Comparison of ENCODE assay signal across 9 cellular contexts in genomic region chr9:113446323-113446740, GRCh38. TPM values are rescaled to one million over a fixed set of nuclear protein-coding genes. Genes with fewer than 3 reads are reported as not detected.
DNase-seq lines count a peak whose midpoint lies in the region; ATAC-seq, FAIRE-seq and TF ChIP-seq lines count a peak whose summit lies in the region.
"Had no signal": no experiment of that assay in that cellular context is flagged by ENCODE, and none has a peak within 500 bp of the region (broad histone marks: within the 10 kb centered on the region; RNA-seq: fewer than 3 reads in every experiment).

No MANE protein-coding gene starts in this region.

- FAIRE-seq in urothelium cell line (lab: Jason Lieb, UNC) = no peak

- H3K9me3 Mint-ChIP-seq in CD4-positive, alpha-beta memory T cell = no peaks in the 10 kb centered on the region

- no peaks in the 10 kb centered on the region for H3K36me3 ChIP-seq in CD4-positive, alpha-beta memory T cell (ENCODE audit: insufficient read depth, low read length)
- H3K36me3 ChIP-seq in colonic mucosa (no peaks in the 10 kb centered on the region), liver (ENCODE audit: control insufficient read depth in 4 of 4, insufficient read depth in 3 of 4, low read depth in 1 of 4, low read length in 3 of 4) (no peaks in the 10 kb centered on the region)
- H3K36me3 ChIP-seq: SJCRH30 had no signal

- CTCF ChIA-PET in CD4-positive, alpha-beta memory T cell (lab: Charles Lee; ENCODE audit: partially characterized antibody) = interaction anchor here (0.6 to 10.1 kb wide), 33 partner anchors 8 to 220 kb away, joined by 3 to 322 read pairs (median 4); partner anchors contain the start of genes ALAD, C9orf43, HDHD3 and POLE3

- no peaks in the 10 kb centered on the region for H3K27me3 ChIP-seq in CD4-positive, alpha-beta memory T cell (ENCODE audit: insufficient read depth, low read length)
- no peaks in the 10 kb centered on the region for H3K27me3 ChIP-seq in colonic mucosa
- H3K27me3 ChIP-seq in liver (ENCODE audit: control insufficient read depth in 4 of 4, insufficient read depth in 4 of 4, low read length in 3 of 4) = no peaks in the 10 kb centered on the region
- H3K27me3 ChIP-seq: SJCRH30 had no signal

- intact Hi-C loops in CD4-positive, alpha-beta memory T cell (cut with micrococcal nuclease) = loop anchor here (2.0 kb wide), 4 partner anchors 46 to 212 kb away; partner anchors contain the start of gene ALAD
- intact Hi-C loops in colonic mucosa (cut with DNase I) = loop anchor here (2.0 kb wide), 1 partner anchor 144 kb away; no protein-coding TSS in a partner anchor

- H3K4me3 Mint-ChIP-seq in CD4-positive, alpha-beta memory T cell = no peak overlapping the region

- TF ChIP-seq CTCF in colonic mucosa (IDR thresholded peaks at IDR 0.05) (peak; percentile 55), liver (IDR thresholded peaks at IDR 0.05; ENCODE audit: low read depth, low read length, missing input control) (peak; percentile 70)

- H3K27ac ChIP-seq in CD4-positive, alpha-beta memory T cell (ENCODE audit: low read depth, low read length) = no peak overlapping the region
- H3K27ac ChIP-seq in colonic mucosa (no peak overlapping the region), liver (ENCODE audit: low read depth in 1 of 2, low read length in 2 of 2) (no peak overlapping the region)
- H3K27ac ChIP-seq: SJCRH30 had no signal

- H3K4me1 ChIP-seq in CD4-positive, alpha-beta memory T cell (ENCODE audit: insufficient read depth, low read length) = no peaks in the 10 kb centered on the region
- no peaks in the 10 kb centered on the region for H3K4me1 ChIP-seq in colonic mucosa
- H3K4me1 ChIP-seq in liver (ENCODE audit: control insufficient read depth in 4 of 4, insufficient read depth in 4 of 4, low read length in 3 of 4) = peaks cover 3 to 10% (median 9%) of the 10 kb centered on the region in 4 donors
- H3K4me1 ChIP-seq: SJCRH30 had no signal

- peaks cover 0 to 1% (median 0%) of the 10 kb centered on the region in 4 donors for H3K4me1 Mint-ChIP-seq in CD4-positive, alpha-beta memory T cell

- WGBS in liver = 61% methylated on average over 3 of the region's 3 CpGs

- ATAC-seq in GM21723 (IDR thresholded peaks at IDR 0.05; ENCODE audit: unreplicated experiment) = no peak

- peak in 4 of 5 donors; percentile 38 to 53 (median 43) for DNase-seq in CD4-positive, alpha-beta memory T cell
- peak; percentile 32 for DNase-seq in GM19238 (ENCODE audit: insufficient read length, low spot score)
- peak; percentile 40 for DNase-seq in NCI-H748 treated with DMSO at 0.1 percent for 48 hours (lab: John Stamatoyannopoulos, UW)
- DNase-seq in colonic mucosa = no peak
- peak; percentile 49 for DNase-seq in urothelium cell line (ENCODE audit: low spot score)
- no peak for DNase-seq in cortex of kidney (lab: John Stamatoyannopoulos, UW)

- no peaks in the 10 kb centered on the region for H3K9me3 ChIP-seq in CD4-positive, alpha-beta memory T cell (ENCODE audit: control insufficient read depth in 1 of 2, low read length in 2 of 2)
- H3K9me3 ChIP-seq in colonic mucosa = no peaks in the 10 kb centered on the region
- H3K9me3 ChIP-seq in liver (ENCODE audit: control insufficient read depth in 4 of 4, low read length in 3 of 4) = no peaks in the 10 kb centered on the region
- H3K9me3 ChIP-seq: SJCRH30 had no signal

- POLR2A ChIA-PET in CD4-positive, alpha-beta memory T cell (lab: Charles Lee; ENCODE audit: partially characterized antibody) = interaction anchor here (1.3 to 3.9 kb wide), 6 partner anchors 133 to 212 kb away, joined by 3 to 16 read pairs (median 8); no protein-coding TSS in a partner anchor

- no peaks in the 10 kb centered on the region for H3K36me3 Mint-ChIP-seq in CD4-positive, alpha-beta memory T cell

- H3K9ac ChIP-seq in colonic mucosa (ENCODE audit: low read depth in 2 of 2, low read length in 2 of 2) (no peak overlapping the region), liver (ENCODE audit: low read depth in 1 of 2, low read length in 2 of 2) (no peak overlapping the region)

- H3K27ac Mint-ChIP-seq in CD4-positive, alpha-beta memory T cell = no peak overlapping the region

- H3K4me3 ChIP-seq in CD4-positive, alpha-beta memory T cell (ENCODE audit: low read length in 2 of 2) = no peak overlapping the region
- H3K4me3 ChIP-seq in colonic mucosa (no peak overlapping the region), liver (ENCODE audit: low read depth in 1 of 3, low read length in 3 of 3) (no peak overlapping the region)
- H3K4me3 ChIP-seq: SJCRH30 had no signal

- peak; percentile 91 to 94 for TF ChIP-seq RAD21 in liver (IDR thresholded peaks at IDR 0.05)

- H3K27me3 Mint-ChIP-seq in CD4-positive, alpha-beta memory T cell = no peaks in the 10 kb centered on the region

TF ChIP-seq in liver, 16 proteins besides CTCF, POLR2A, EP300 and RAD21:
- no peak for TF ChIP-seq RXRA (IDR thresholded peaks at IDR 0.05)
- TF ChIP-seq, protein P1, sequence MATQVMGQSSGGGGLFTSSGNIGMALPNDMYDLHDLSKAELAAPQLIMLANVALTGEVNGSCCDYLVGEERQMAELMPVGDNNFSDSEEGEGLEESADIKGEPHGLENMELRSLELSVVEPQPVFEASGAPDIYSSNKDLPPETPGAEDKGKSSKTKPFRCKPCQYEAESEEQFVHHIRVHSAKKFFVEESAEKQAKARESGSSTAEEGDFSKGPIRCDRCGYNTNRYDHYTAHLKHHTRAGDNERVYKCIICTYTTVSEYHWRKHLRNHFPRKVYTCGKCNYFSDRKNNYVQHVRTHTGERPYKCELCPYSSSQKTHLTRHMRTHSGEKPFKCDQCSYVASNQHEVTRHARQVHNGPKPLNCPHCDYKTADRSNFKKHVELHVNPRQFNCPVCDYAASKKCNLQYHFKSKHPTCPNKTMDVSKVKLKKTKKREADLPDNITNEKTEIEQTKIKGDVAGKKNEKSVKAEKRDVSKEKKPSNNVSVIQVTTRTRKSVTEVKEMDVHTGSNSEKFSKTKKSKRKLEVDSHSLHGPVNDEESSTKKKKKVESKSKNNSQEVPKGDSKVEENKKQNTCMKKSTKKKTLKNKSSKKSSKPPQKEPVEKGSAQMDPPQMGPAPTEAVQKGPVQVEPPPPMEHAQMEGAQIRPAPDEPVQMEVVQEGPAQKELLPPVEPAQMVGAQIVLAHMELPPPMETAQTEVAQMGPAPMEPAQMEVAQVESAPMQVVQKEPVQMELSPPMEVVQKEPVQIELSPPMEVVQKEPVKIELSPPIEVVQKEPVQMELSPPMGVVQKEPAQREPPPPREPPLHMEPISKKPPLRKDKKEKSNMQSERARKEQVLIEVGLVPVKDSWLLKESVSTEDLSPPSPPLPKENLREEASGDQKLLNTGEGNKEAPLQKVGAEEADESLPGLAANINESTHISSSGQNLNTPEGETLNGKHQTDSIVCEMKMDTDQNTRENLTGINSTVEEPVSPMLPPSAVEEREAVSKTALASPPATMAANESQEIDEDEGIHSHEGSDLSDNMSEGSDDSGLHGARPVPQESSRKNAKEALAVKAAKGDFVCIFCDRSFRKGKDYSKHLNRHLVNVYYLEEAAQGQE (IDR thresholded peaks at IDR 0.05) = no peak
- no peak for TF ChIP-seq EGR1 (IDR thresholded peaks at IDR 0.05; ENCODE audit: low read depth in 2 of 2)
- no peak for TF ChIP-seq ATF3 (IDR thresholded peaks at IDR 0.05)

RNA-seq across cellular contexts. Expression of gene RGS3, which starts 17.2 kb away (rescaled TPM):
- 10 to 100 TPM; 17.5 to 18.4 TPM for total RNA-seq in CD4-positive, alpha-beta memory T cell
- 10 to 100 TPM in 1 of 2 donors, 1 to 10 TPM in 1; 3.4 to 23.2 TPM for polyA plus RNA-seq in CD4-positive, alpha-beta memory T cell
- 10 to 100 TPM; 67.4 to 71.1 TPM for total RNA-seq in colonic mucosa
- total RNA-seq in liver = 10 to 100 TPM; 13.0 to 23.0 TPM
- 10 to 100 TPM; 33.7 to 65.0 TPM for polyA plus RNA-seq in liver

RNA-seq across cellular contexts. Expression of gene C9orf43, which starts 35.8 kb away (rescaled TPM):
- total RNA-seq in CD4-positive, alpha-beta memory T cell = under 1 TPM; 0.86 to 0.87 TPM
- polyA plus RNA-seq in CD4-positive, alpha-beta memory T cell = under 1 TPM; 0.41 to 0.45 TPM
- under 1 TPM; 0.57 to 0.61 TPM for total RNA-seq in colonic mucosa
- 1 to 10 TPM in 1 of 2 donors, under 1 TPM in 1; 0.09 to 1.1 TPM for total RNA-seq in liver
- polyA plus RNA-seq in liver = under 1 TPM; 0.23 to 0.26 TPM

RNA-seq across cellular contexts. Expression of gene POLE3, which starts 35.9 kb away (rescaled TPM):
- total RNA-seq in CD4-positive, alpha-beta memory T cell = 10 to 100 TPM; 46.9 TPM
- 100 to 1,000 TPM; 103 to 179 TPM for polyA plus RNA-seq in CD4-positive, alpha-beta memory T cell
- 10 to 100 TPM; 27.0 to 46.6 TPM for total RNA-seq in colonic mucosa
- 10 to 100 TPM; 20.9 to 27.5 TPM for total RNA-seq in liver
- polyA plus RNA-seq in liver = 10 to 100 TPM; 15.7 to 24.8 TPM

RNA-seq across cellular contexts. Expression of gene ALAD, which starts 45.2 kb away (rescaled TPM):
- 10 to 100 TPM; 39.9 TPM for total RNA-seq in CD4-positive, alpha-beta memory T cell
- 10 to 100 TPM; 16.4 to 23.8 TPM for polyA plus RNA-seq in CD4-positive, alpha-beta memory T cell
- total RNA-seq in colonic mucosa (10 to 100 TPM; 50.3 to 51.4 TPM), liver (100 to 1,000 TPM in 1 of 2 donors, 10 to 100 TPM in 1; 99.1 to 258 TPM)
- 10 to 100 TPM; 40.2 to 49.3 TPM for polyA plus RNA-seq in liver

Comparison
In these comparisons a context has a peak if more than half of its experiments do, and no peak if none do; other contexts are left out.
1. DNase-seq: peak in CD4-positive, alpha-beta memory T cell (4 of 5), GM19238 (single experiment), NCI-H748 treated with DMSO at 0.1 percent for 48 hours (single experiment) and urothelium cell line (single experiment); none in colonic mucosa (single experiment) and cortex of kidney (single experiment).